In genomic region chr16:14779368-14779877, GRCh38 we compare ENCODE assay signal across 1 cellular context. TPM values are rescaled to one million over a fixed set of nuclear protein-coding genes. Genes with fewer than 3 reads are reported as not detected.
"Had no signal": no experiment of that assay in that cellular context is flagged by ENCODE, and none has a peak within 500 bp of the region (broad histone marks: within the 10 kb centered on the region; RNA-seq: fewer than 3 reads in every experiment).

No MANE protein-coding gene starts in this region.

RNA-seq across cellular contexts. Expression of gene NPIPA2, which starts 37.1 kb away (rescaled TPM):
- total RNA-seq: ascending aorta had no signal
